In the genomic region with DNA sequence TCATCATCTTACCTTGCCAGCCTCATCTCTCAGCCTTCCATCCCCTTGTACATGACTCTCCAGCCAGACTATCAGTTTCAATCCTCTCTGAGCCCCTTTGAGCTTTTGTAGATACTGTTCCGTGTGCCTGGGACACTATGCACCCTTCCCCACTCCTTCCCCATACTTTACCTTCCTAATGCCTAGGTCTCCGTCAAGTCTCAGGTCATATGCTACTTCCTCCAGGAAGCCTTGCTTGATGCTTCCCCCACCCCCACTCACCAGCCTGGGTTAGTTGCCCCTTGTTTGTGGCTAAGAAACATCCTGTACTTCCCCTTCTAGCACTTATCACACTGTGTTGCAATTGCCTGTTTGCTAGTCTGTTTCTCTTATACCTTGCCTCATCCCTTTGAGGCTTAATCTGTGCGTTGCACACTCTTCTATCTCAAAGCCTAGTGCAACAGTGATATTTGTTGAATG, we compare ENCODE assay signal across 9 cellular contexts. TPM values are rescaled to one million over a fixed set of nuclear protein-coding genes. Genes with fewer than 3 reads are reported as not detected.
DNase-seq lines count a peak whose midpoint lies in the region; ATAC-seq and TF ChIP-seq lines count a peak whose summit lies in the region.
"Had no signal": no experiment of that assay in that cellular context is flagged by ENCODE, and none has a peak within 500 bp of the region (broad histone marks: within the 10 kb centered on the region; RNA-seq: fewer than 3 reads in every experiment).

No MANE protein-coding gene starts in this region.

- DNase-seq in UCSD-AML1 (lab: John Stamatoyannopoulos, UW; ENCODE audit: unreplicated experiment), result peak; percentile 79
- DNase-seq in effector memory CD4-positive, alpha-beta T cell, result peak; percentile 63 to 76 (median 67)
- peak in 1 of 2 donors; percentile 80 for DNase-seq in stimulated activated effector memory CD8-positive, alpha-beta T cell treated with anti-CD3 and anti-CD28 coated beads, Interleukin-12 subunit alpha, Interleukin-12 subunit beta, amount 100 ng/mL, for 72 hours (ENCODE audit: low spot score in 2 of 2)
- no peak for DNase-seq in NCI-H1092 treated with DMSO at 0.1 percent for 48 hours (lab: John Stamatoyannopoulos, UW)
- no peak for DNase-seq in HFFc6
- no peak for DNase-seq in DMS 273 treated with DMSO at 0.1 percent for 48 hours (lab: John Stamatoyannopoulos, UW)
- no peak for DNase-seq in ecto neural progenitor cell (ENCODE audit: low spot score)
- DNase-seq: NCI-H2081 treated with DMSO at 0.1 percent for 48 hours had no signal

- peaks cover 9% of the 10 kb centered on the region for H3K36me3 Mint-ChIP-seq in stimulated activated effector memory CD8-positive, alpha-beta T cell treated with anti-CD3 and anti-CD28 coated beads, Interleukin-12 subunit alpha, Interleukin-12 subunit beta, amount 100 ng/mL, for 72 hours
- H3K36me3 Mint-ChIP-seq in HFFc6 (ENCODE audit: low read depth), result peaks cover 7% of the 10 kb centered on the region; the same call in 1 of the 2 replicates

- peaks cover 85% of the 10 kb centered on the region for H3K4me1 ChIP-seq in effector memory CD4-positive, alpha-beta T cell (ENCODE audit: control insufficient read depth, insufficient read depth, low read length, poor library complexity, severe bottlenecking)

- peaks cover 16% of the 10 kb centered on the region for H3K27me3 Mint-ChIP-seq in HFFc6 (ENCODE audit: insufficient read depth)

- no peak overlapping the region for H3K4me3 Mint-ChIP-seq in stimulated activated effector memory CD8-positive, alpha-beta T cell treated with anti-CD3 and anti-CD28 coated beads, Interleukin-12 subunit alpha, Interleukin-12 subunit beta, amount 100 ng/mL, for 72 hours
- H3K4me3 Mint-ChIP-seq in HFFc6, result no peak overlapping the region

- no peaks in the 10 kb centered on the region for H3K9me3 Mint-ChIP-seq in stimulated activated effector memory CD8-positive, alpha-beta T cell treated with anti-CD3 and anti-CD28 coated beads, Interleukin-12 subunit alpha, Interleukin-12 subunit beta, amount 100 ng/mL, for 72 hours
- no peaks in the 10 kb centered on the region for H3K9me3 Mint-ChIP-seq in HFFc6

- H3K4me1 Mint-ChIP-seq in stimulated activated effector memory CD8-positive, alpha-beta T cell treated with anti-CD3 and anti-CD28 coated beads, Interleukin-12 subunit alpha, Interleukin-12 subunit beta, amount 100 ng/mL, for 72 hours, result peaks cover 56% of the 10 kb centered on the region
- peaks cover 41% of the 10 kb centered on the region for H3K4me1 Mint-ChIP-seq in HFFc6 (ENCODE audit: low read depth)

- no peak for TF ChIP-seq CTCF in HFFc6 (IDR thresholded peaks at IDR 0.05)

- no peak overlapping the region for H3K27ac Mint-ChIP-seq in stimulated activated effector memory CD8-positive, alpha-beta T cell treated with anti-CD3 and anti-CD28 coated beads, Interleukin-12 subunit alpha, Interleukin-12 subunit beta, amount 100 ng/mL, for 72 hours
- no peak overlapping the region for H3K27ac Mint-ChIP-seq in HFFc6

- peak overlapping the region; percentile 100 for H3K27ac ChIP-seq in effector memory CD4-positive, alpha-beta T cell (ENCODE audit: insufficient read depth, low read length, poor library complexity, severe bottlenecking)

- no peaks in the 10 kb centered on the region for H3K27me3 ChIP-seq in effector memory CD4-positive, alpha-beta T cell (replicated peaks; ENCODE audit: control insufficient read depth, insufficient read depth, low read length, poor library complexity, severe bottlenecking)

- no peaks in the 10 kb centered on the region for H3K36me3 ChIP-seq in effector memory CD4-positive, alpha-beta T cell (ENCODE audit: control insufficient read depth, insufficient read depth, low read length)

- peak; percentile 33 for ATAC-seq in HG03196 (IDR thresholded peaks at IDR 0.05; ENCODE audit: unreplicated experiment)
- ATAC-seq in stimulated activated effector memory CD8-positive, alpha-beta T cell treated with anti-CD3 and anti-CD28 coated beads, Interleukin-12 subunit alpha, Interleukin-12 subunit beta, amount 100 ng/mL, for 72 hours, result peak; percentile 67

- no peaks in the 10 kb centered on the region for H3K9me3 ChIP-seq in effector memory CD4-positive, alpha-beta T cell (ENCODE audit: control insufficient read depth, low read length)

- no peak overlapping the region for H3K4me3 ChIP-seq in effector memory CD4-positive, alpha-beta T cell (ENCODE audit: insufficient read depth, low read depth, low read length, poor library complexity, severe bottlenecking)

RNA-seq across cellular contexts. Expression of a gene that starts 6.7 kb away (rescaled TPM):
- total RNA-seq in HFFc6 (2021; fragmentation: NEBNext Ultra II Directional; extraction: Animal tissue kit (Norgen Biotek cat#: 25700)), result 10 to 100 TPM; 16.8 to 26.2 (median 23.1) TPM

Comparison
In these comparisons a context has a peak if more than half of its experiments do, and no peak if none do; other contexts are left out.
1. DNase-seq: peak in UCSD-AML1 (single experiment) and effector memory CD4-positive, alpha-beta T cell (3 of 3); none in NCI-H1092 treated with DMSO at 0.1 percent for 48 hours (single experiment), HFFc6 (single experiment), DMS 273 treated with DMSO at 0.1 percent for 48 hours (single experiment) and ecto neural progenitor cell (single experiment).